ENCODE assay signal across 7 cellular contexts in genomic region chr5:176647030-176647869, GRCh38. TPM values are rescaled to one million over a fixed set of nuclear protein-coding genes. Genes with fewer than 3 reads are reported as not detected.
A peak's percentile ranks its signal among the peaks of the same experiment; 100 is the strongest.
DNase-seq lines count a peak whose midpoint lies in the region; ATAC-seq and TF ChIP-seq lines count a peak whose summit lies in the region.

TSS of gene TSPAN17 (plus strand) at chr5:176647484. CDS start at chr5:176647616, 132 bp downstream.

- H3K27me3 ChIP-seq in hepatocyte, result no peaks in the 10 kb centered on the region

- no peaks in the 10 kb centered on the region for H3K9me3 ChIP-seq in hepatocyte (ENCODE audit: low read depth)

- H3K36me3 ChIP-seq in hepatocyte (replicated peaks; ENCODE audit: insufficient read depth, low read depth), result no peaks in the 10 kb centered on the region

- H3K4me3 ChIP-seq in hepatocyte, result peak within 1 kb of the TSS; percentile 38

- H3K4me1 ChIP-seq in hepatocyte (ENCODE audit: insufficient read depth), result peaks cover 9% of the 10 kb centered on the region

- no peaks in the 10 kb centered on the region for H4K20me1 ChIP-seq in hepatocyte (ENCODE audit: insufficient read depth, poor library complexity, severe bottlenecking)

- DNase-seq in NCI-H2081 (lab: John Stamatoyannopoulos, UW) (peak; percentile 97 to 99), T1000 (lab: John Stamatoyannopoulos, UW) (peak; percentile 99), astrocyte of the hippocampus (ENCODE audit: low read depth, low spot score) (peak; percentile 100), hepatocyte (ENCODE audit: low spot score) (peak; percentile 100), retina (peak; percentile 98)

- TF ChIP-seq CTCF in hepatocyte (IDR thresholded peaks at IDR 0.05; ENCODE audit: poor library complexity), result peak; percentile 47

- peak within 1 kb of the TSS; percentile 89 for H3K4me2 ChIP-seq in hepatocyte

- H3K9me2 ChIP-seq in hepatocyte (replicated peaks; ENCODE audit: insufficient read depth), result no peaks in the 10 kb centered on the region

- ATAC-seq in GM18511 (IDR thresholded peaks at IDR 0.05; ENCODE audit: unreplicated experiment) (peak; percentile 95), HG03039 (IDR thresholded peaks at IDR 0.05; ENCODE audit: unreplicated experiment) (peak; percentile 88)

- peaks cover 20% of the 10 kb centered on the region for H3K79me2 ChIP-seq in hepatocyte

- H3K27ac ChIP-seq in hepatocyte, result peak within 1 kb of the TSS; percentile 18

- WGBS in hepatocyte (ENCODE audit: low lambda C conversion rate, missing lambda C conversion rate), result 2% methylated on average over 33 of the region's 64 CpGs

- H2AFZ ChIP-seq in hepatocyte, result peak within 1 kb of the TSS; percentile 71

RNA-seq across cellular contexts. Expression of gene TSPAN17, which starts in this region (rescaled TPM):
- total RNA-seq in hepatocyte, result 33.2 and 33.4 TPM in 2 replicates
- polyA plus RNA-seq in hepatocyte, result 27.9 TPM in 2 replicates

Comparison
In these comparisons a context has a peak if more than half of its experiments do, and no peak if none do; other contexts are left out.
1. Peak in every context shown above with its lines: DNase-seq, ATAC-seq, H3K4me3 ChIP-seq and H3K27ac ChIP-seq.